29 cellular contexts compared by ENCODE assay signal in the genomic region with DNA sequence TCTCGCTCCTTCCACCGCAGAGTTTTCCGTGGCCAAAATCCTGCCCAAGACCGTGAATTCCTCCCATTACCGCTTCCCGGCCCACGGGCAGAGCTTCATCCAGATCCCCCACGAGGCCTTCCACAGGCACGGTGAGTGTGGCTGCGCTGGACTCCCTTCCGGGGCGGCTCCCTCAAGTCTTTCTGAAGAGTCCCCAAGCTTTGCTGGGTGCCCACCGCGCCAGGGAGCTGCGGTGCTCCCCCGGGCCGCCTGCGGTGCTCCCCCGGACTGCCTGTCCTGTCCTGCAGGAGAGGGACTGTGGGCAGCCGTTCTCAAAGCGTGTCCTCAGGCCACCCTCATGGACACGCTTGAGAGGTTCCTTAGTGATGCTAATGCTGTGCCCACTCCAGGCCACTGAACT. TPM values are rescaled to one million over a fixed set of nuclear protein-coding genes. Genes with fewer than 3 reads are reported as not detected.
DNase-seq lines count a peak whose midpoint lies in the region; ATAC-seq lines count a peak whose summit lies in the region.
"Had no signal": no experiment of that assay in that cellular context is flagged by ENCODE, and none has a peak within 500 bp of the region (broad histone marks: within the 10 kb centered on the region; RNA-seq: fewer than 3 reads in every experiment).

No MANE protein-coding gene starts in this region.

- peaks cover 6% of the 10 kb centered on the region for H3K4me1 ChIP-seq in NT2/D1 (ENCODE audit: insufficient read depth, insufficient read length)
- no peaks in the 10 kb centered on the region for H3K4me1 ChIP-seq in naive thymus-derived CD4-positive, alpha-beta T cell (ENCODE audit: control insufficient read depth in 2 of 2, insufficient read depth in 2 of 2, low read length in 2 of 2)
- H3K4me1 ChIP-seq: A549, SJCRH30 had no signal

- H3K36me3 ChIP-seq in NT2/D1 (ENCODE audit: insufficient read depth, insufficient read length, low read length): no peaks in the 10 kb centered on the region
- H3K36me3 ChIP-seq in naive thymus-derived CD4-positive, alpha-beta T cell (ENCODE audit: control insufficient read depth in 2 of 3, insufficient read depth in 3 of 3, low read length in 3 of 3): no peaks in the 10 kb centered on the region
- H3K36me3 ChIP-seq: SJCRH30 had no signal

- no peak for ATAC-seq in activated naive CD8-positive, alpha-beta T cell treated with anti-CD3 and anti-CD28 coated beads, Interleukin-2, amount 10 ng/mL, durations not matched to agents 7 days and 5 days (ENCODE audit: low read depth)
- ATAC-seq in activated naive CD8-positive, alpha-beta T cell treated with anti-CD3 and anti-CD28 coated beads, Interleukin-2, amount 50 U/mL, for 24 hours: no peak
- ATAC-seq in naive thymus-derived CD4-positive, alpha-beta T cell: no peak
- ATAC-seq in stimulated activated naive B cell treated with anti-CD40 and anti-IgM and Interleukin-4, amounts not matched to agents 10 μg/mL and 1 μg/mL and 100 μg/mL, for 72 hours (replicated peaks): no peak
- no peak for ATAC-seq in HG03520 (IDR thresholded peaks at IDR 0.05; ENCODE audit: unreplicated experiment)
- ATAC-seq: effector memory CD8-positive, alpha-beta T cell; upper lobe of right lung had no signal

- POLR2A ChIA-PET in activated naive CD8-positive, alpha-beta T cell treated with anti-CD3 and anti-CD28 coated beads, Interleukin-2, amount 10 ng/mL, durations not matched to agents 7 days and 5 days (lab: Charles Lee): no interaction called here
- POLR2A ChIA-PET in naive thymus-derived CD4-positive, alpha-beta T cell (lab: Charles Lee): no interaction called here

- no peaks in the 10 kb centered on the region for H3K36me3 Mint-ChIP-seq in activated naive CD8-positive, alpha-beta T cell treated with anti-CD3 and anti-CD28 coated beads, Interleukin-2, amount 10 ng/mL, durations not matched to agents 7 days and 5 days
- H3K36me3 Mint-ChIP-seq in activated naive CD8-positive, alpha-beta T cell treated with anti-CD3 and anti-CD28 coated beads, Interleukin-2, amount 50 U/mL, for 24 hours (ENCODE audit: low read depth): no peaks in the 10 kb centered on the region
- H3K36me3 Mint-ChIP-seq in naive thymus-derived CD4-positive, alpha-beta T cell: peaks cover 0 to 3% (median 0%) of the 10 kb centered on the region in 5 donors
- H3K36me3 Mint-ChIP-seq in stimulated activated naive B cell treated with anti-CD40 and anti-IgM and Interleukin-4, amounts not matched to agents 10 μg/mL and 1 μg/mL and 100 μg/mL, for 72 hours: no peaks in the 10 kb centered on the region

- H3K9me3 Mint-ChIP-seq in activated naive CD8-positive, alpha-beta T cell treated with anti-CD3 and anti-CD28 coated beads, Interleukin-2, amount 10 ng/mL, durations not matched to agents 7 days and 5 days: no peaks in the 10 kb centered on the region
- no peaks in the 10 kb centered on the region for H3K9me3 Mint-ChIP-seq in activated naive CD8-positive, alpha-beta T cell treated with anti-CD3 and anti-CD28 coated beads, Interleukin-2, amount 50 U/mL, for 24 hours
- H3K9me3 Mint-ChIP-seq in naive thymus-derived CD4-positive, alpha-beta T cell: peaks cover 0 to 5% (median 0%) of the 10 kb centered on the region in 11 donors
- H3K9me3 Mint-ChIP-seq in stimulated activated naive B cell treated with anti-CD40 and anti-IgM and Interleukin-4, amounts not matched to agents 10 μg/mL and 1 μg/mL and 100 μg/mL, for 72 hours: no peaks in the 10 kb centered on the region
- H3K9me3 Mint-ChIP-seq: effector memory CD8-positive, alpha-beta T cell had no signal

- no peaks in the 10 kb centered on the region for H3K27me3 ChIP-seq in NT2/D1 (ENCODE audit: insufficient read depth, insufficient read length)
- H3K27me3 ChIP-seq in naive thymus-derived CD4-positive, alpha-beta T cell (ENCODE audit: control insufficient read depth in 2 of 2, insufficient read depth in 2 of 2, low read length in 2 of 2): no peaks in the 10 kb centered on the region
- H3K27me3 ChIP-seq: upper lobe of right lung had no signal

- peak overlapping the region; percentile 63 for H3K4me3 Mint-ChIP-seq in activated naive CD8-positive, alpha-beta T cell treated with anti-CD3 and anti-CD28 coated beads, Interleukin-2, amount 10 ng/mL, durations not matched to agents 7 days and 5 days
- no peak overlapping the region for H3K4me3 Mint-ChIP-seq in activated naive CD8-positive, alpha-beta T cell treated with anti-CD3 and anti-CD28 coated beads, Interleukin-2, amount 50 U/mL, for 24 hours
- H3K4me3 Mint-ChIP-seq in naive thymus-derived CD4-positive, alpha-beta T cell: peak overlapping the region in 9 of 10 donors; percentile 12 to 77 (median 56)
- peak overlapping the region; percentile 59 to 73 for H3K4me3 Mint-ChIP-seq in stimulated activated naive B cell treated with anti-CD40 and anti-IgM and Interleukin-4, amounts not matched to agents 10 μg/mL and 1 μg/mL and 100 μg/mL, for 72 hours

- CTCF ChIA-PET in naive thymus-derived CD4-positive, alpha-beta T cell (lab: Charles Lee): no interaction called here

- DNase-seq in activated naive CD8-positive, alpha-beta T cell treated with anti-CD3 and anti-CD28 coated beads, Interleukin-2, amount 10 ng/mL, durations not matched to agents 7 days and 5 days: no peak
- DNase-seq in activated naive CD8-positive, alpha-beta T cell treated with anti-CD3 and anti-CD28 coated beads, Interleukin-2, amount 50 U/mL, for 24 hours: no peak
- DNase-seq in NT2/D1 (ENCODE audit: low read depth, low spot score): no peak
- DNase-seq in naive thymus-derived CD4-positive, alpha-beta T cell: no peak
- DNase-seq in stimulated activated naive B cell treated with anti-CD40 and anti-IgM and Interleukin-4, amounts not matched to agents 10 μg/mL and 1 μg/mL and 100 μg/mL, for 72 hours: no peak
- no peak for DNase-seq in ecto neural progenitor cell (ENCODE audit: low spot score)
- no peak for DNase-seq in activated CD4-positive, alpha-beta T cell treated with anti-CD3 and anti-CD28 coated beads, Interleukin-2, amount 50 U/mL, for 48 hours
- DNase-seq: activated CD4-positive, alpha-beta T cell treated with anti-CD3 and anti-CD28 coated beads, Interleukin-2, amount 50 U/mL, for 4 hours; activated naive CD4-positive, alpha-beta T cell treated with anti-CD3 and anti-CD28 coated beads, Interleukin-2, amount 50 U/mL, for 16 hours; effector memory CD8-positive, alpha-beta T cell; EL; erythroblast; HCEC 1CT; KG1; mesenchymal stem cell; NCI-H1105 treated with DMSO at 0.1 percent for 48 hours; NCI-H187 treated with DMSO at 0.1 percent for 48 hours; NCI-H2171; NCI-H82; SJCRH30; stimulated activated CD4-positive, alpha-beta T cell treated with anti-CD3 and anti-CD28 coated beads, Interleukin-15, amount 100 ng/mL, for 24 hours; stimulated activated CD4-positive, alpha-beta T cell treated with anti-CD3 and anti-CD28 coated beads, Interleukin-4, amount 100 ng/mL, for 4 hours; SW 1271; upper lobe of right lung had no signal

- H3K4me3 ChIP-seq in NT2/D1 (ENCODE audit: insufficient read length, low read depth): no peak overlapping the region
- H3K4me3 ChIP-seq in naive thymus-derived CD4-positive, alpha-beta T cell (ENCODE audit: low read length): no peak overlapping the region
- H3K4me3 ChIP-seq: A549, coronary artery, SJCRH30, upper lobe of right lung had no signal

- peak overlapping the region; percentile 22 for H3K9ac ChIP-seq in NT2/D1 (ENCODE audit: insufficient read length, low read depth)

- H3K4me1 Mint-ChIP-seq in activated naive CD8-positive, alpha-beta T cell treated with anti-CD3 and anti-CD28 coated beads, Interleukin-2, amount 10 ng/mL, durations not matched to agents 7 days and 5 days: peaks cover 2% of the 10 kb centered on the region
- no peaks in the 10 kb centered on the region for H3K4me1 Mint-ChIP-seq in activated naive CD8-positive, alpha-beta T cell treated with anti-CD3 and anti-CD28 coated beads, Interleukin-2, amount 50 U/mL, for 24 hours
- H3K4me1 Mint-ChIP-seq in naive thymus-derived CD4-positive, alpha-beta T cell: no peaks in the 10 kb centered on the region
- H3K4me1 Mint-ChIP-seq in stimulated activated naive B cell treated with anti-CD40 and anti-IgM and Interleukin-4, amounts not matched to agents 10 μg/mL and 1 μg/mL and 100 μg/mL, for 72 hours: peaks cover 15 to 24% of the 10 kb centered on the region in 2 donors

- peaks cover 2% of the 10 kb centered on the region for H3K27me3 Mint-ChIP-seq in activated naive CD8-positive, alpha-beta T cell treated with anti-CD3 and anti-CD28 coated beads, Interleukin-2, amount 10 ng/mL, durations not matched to agents 7 days and 5 days
- no peaks in the 10 kb centered on the region for H3K27me3 Mint-ChIP-seq in activated naive CD8-positive, alpha-beta T cell treated with anti-CD3 and anti-CD28 coated beads, Interleukin-2, amount 50 U/mL, for 24 hours
- H3K27me3 Mint-ChIP-seq in naive thymus-derived CD4-positive, alpha-beta T cell: peaks cover 0 to 4% (median 0%) of the 10 kb centered on the region in 5 donors
- peaks cover 0 to 15% of the 10 kb centered on the region in 2 donors for H3K27me3 Mint-ChIP-seq in stimulated activated naive B cell treated with anti-CD40 and anti-IgM and Interleukin-4, amounts not matched to agents 10 μg/mL and 1 μg/mL and 100 μg/mL, for 72 hours

- H3K27ac Mint-ChIP-seq in activated naive CD8-positive, alpha-beta T cell treated with anti-CD3 and anti-CD28 coated beads, Interleukin-2, amount 10 ng/mL, durations not matched to agents 7 days and 5 days: no peak overlapping the region
- no peak overlapping the region for H3K27ac Mint-ChIP-seq in activated naive CD8-positive, alpha-beta T cell treated with anti-CD3 and anti-CD28 coated beads, Interleukin-2, amount 50 U/mL, for 24 hours
- no peak overlapping the region for H3K27ac Mint-ChIP-seq in naive thymus-derived CD4-positive, alpha-beta T cell
- H3K27ac Mint-ChIP-seq in stimulated activated naive B cell treated with anti-CD40 and anti-IgM and Interleukin-4, amounts not matched to agents 10 μg/mL and 1 μg/mL and 100 μg/mL, for 72 hours: peak overlapping the region; percentile 91
- H3K27ac Mint-ChIP-seq: effector memory CD8-positive, alpha-beta T cell had no signal

- intact Hi-C loops in naive thymus-derived CD4-positive, alpha-beta T cell (cut with micrococcal nuclease): no loop called here

- H3K9me3 ChIP-seq in NT2/D1 (ENCODE audit: insufficient read depth, low read length): peaks cover 17% of the 10 kb centered on the region; the same call in 1 of the 2 replicates
- H3K9me3 ChIP-seq in naive thymus-derived CD4-positive, alpha-beta T cell (ENCODE audit: control insufficient read depth in 2 of 3, low read length in 3 of 3): no peaks in the 10 kb centered on the region
- H3K9me3 ChIP-seq: A549, SJCRH30, upper lobe of right lung had no signal

- H3K27ac ChIP-seq in naive thymus-derived CD4-positive, alpha-beta T cell (ENCODE audit: low read depth, low read length): no peak overlapping the region
- H3K27ac ChIP-seq: A549, coronary artery, SJCRH30, upper lobe of right lung had no signal

RNA-seq across cellular contexts. Expression of gene ADGRD1, which starts 50.5 kb away (rescaled TPM):
- not detected for total RNA-seq in activated naive CD8-positive, alpha-beta T cell treated with anti-CD3 and anti-CD28 coated beads, Interleukin-2, amount 10 ng/mL, durations not matched to agents 7 days and 5 days
- 10 to 100 TPM in 1 of 5 experiments, 1 to 10 TPM in 1, under 1 TPM in 1, not detected in 2; 0.41 to 11.9 (median 1.6) TPM for total RNA-seq in naive thymus-derived CD4-positive, alpha-beta T cell
- not detected for polyA plus RNA-seq in naive thymus-derived CD4-positive, alpha-beta T cell
- total RNA-seq: glomerular endothelial cell, RPMI7951 had no signal
